In genomic region chr2:121717529-121717928, GRCh38 we compare ENCODE assay signal across 26 cellular contexts.
"Had no signal": no experiment of that assay in that cellular context is flagged by ENCODE, and none has a peak within 500 bp of the region (broad histone marks: within the 10 kb centered on the region; RNA-seq: fewer than 3 reads in every experiment).

No MANE protein-coding gene starts in this region.

- DNase-seq: hypothalamus; immature natural killer cell; kidney; left colon; left ventricle myocardium inferior; mesendoderm; naive B cell; natural killer cell; nephron progenitor cell; occipital lobe; stimulated activated CD4-positive, alpha-beta T cell treated with anti-CD3 and anti-CD28 coated beads, Interleukin-4, amount 100 ng/mL, for 24 hours; stimulated activated naive CD4-positive, alpha-beta T cell; uterus had no signal

- H3K9me3 Mint-ChIP-seq: immature natural killer cell; mesothelial cell of epicardium; naive B cell; natural killer cell; nephron progenitor cell; neural progenitor cell; stimulated activated effector memory CD8-positive, alpha-beta T cell treated with anti-CD3 and anti-CD28 coated beads, Interleukin-12 subunit alpha, Interleukin-12 subunit beta, amount 100 ng/mL, for 72 hours; stimulated activated naive CD8-positive, alpha-beta T cell treated with anti-CD3 and anti-CD28 coated beads, Interleukin-15, Interleukin-2, amounts not matched to agents 100 ng/mL and 50 ng/mL, for 24 hours; type B pancreatic cell had no signal

- H3K27me3 ChIP-seq: neural progenitor cell, neutrophil, right atrium auricular region, right lobe of liver, tibial nerve, uterus had no signal

- H3K36me3 Mint-ChIP-seq: mesothelial cell of epicardium; naive B cell; natural killer cell; neural progenitor cell; stimulated activated effector memory CD8-positive, alpha-beta T cell treated with anti-CD3 and anti-CD28 coated beads, Interleukin-12 subunit alpha, Interleukin-12 subunit beta, amount 100 ng/mL, for 72 hours; type B pancreatic cell had no signal

- H3K9ac ChIP-seq: neural progenitor cell, parathyroid adenoma had no signal

- H3K36me3 ChIP-seq: left ventricle myocardium inferior, neural progenitor cell, neutrophil, right atrium auricular region, right lobe of liver, tibial nerve, uterus had no signal

- H3K4me1 Mint-ChIP-seq: mesothelial cell of epicardium, neural progenitor cell had no signal

- H3K4me2 ChIP-seq: neural progenitor cell had no signal

- H3K9me3 ChIP-seq: left ventricle myocardium inferior, neutrophil, right atrium auricular region, right lobe of liver, tibial nerve, uterus had no signal

- H3K4me3 Mint-ChIP-seq: immature natural killer cell; mesothelial cell of epicardium; naive B cell; natural killer cell; nephron progenitor cell; neural progenitor cell; stimulated activated effector memory CD8-positive, alpha-beta T cell treated with anti-CD3 and anti-CD28 coated beads, Interleukin-12 subunit alpha, Interleukin-12 subunit beta, amount 100 ng/mL, for 72 hours; stimulated activated naive CD8-positive, alpha-beta T cell treated with anti-CD3 and anti-CD28 coated beads, Interleukin-15, Interleukin-2, amounts not matched to agents 100 ng/mL and 50 ng/mL, for 24 hours; type B pancreatic cell had no signal

- H2AFZ ChIP-seq: neural progenitor cell, parathyroid adenoma had no signal

- H3K4me1 ChIP-seq: neural progenitor cell, parathyroid adenoma, right atrium auricular region, uterus had no signal

- H3K27ac ChIP-seq: neural progenitor cell, neutrophil, parathyroid adenoma, right atrium auricular region, right lobe of liver, skin epidermis, tibial nerve, uterus had no signal

- H3K27me3 Mint-ChIP-seq: stimulated activated naive CD8-positive, alpha-beta T cell treated with anti-CD3 and anti-CD28 coated beads, Interleukin-15, Interleukin-2, amounts not matched to agents 100 ng/mL and 50 ng/mL, for 24 hours; type B pancreatic cell had no signal

- ATAC-seq: left colon; natural killer cell; right lobe of liver; stimulated activated effector memory CD8-positive, alpha-beta T cell treated with anti-CD3 and anti-CD28 coated beads, Interleukin-12 subunit alpha, Interleukin-12 subunit beta, amount 100 ng/mL, for 72 hours had no signal

- FAIRE-seq: islet of Langerhans, kidney had no signal

- H3K27ac Mint-ChIP-seq: mesothelial cell of epicardium; natural killer cell; nephron progenitor cell; neural progenitor cell; stimulated activated effector memory CD8-positive, alpha-beta T cell treated with anti-CD3 and anti-CD28 coated beads, Interleukin-12 subunit alpha, Interleukin-12 subunit beta, amount 100 ng/mL, for 72 hours; stimulated activated naive CD8-positive, alpha-beta T cell treated with anti-CD3 and anti-CD28 coated beads, Interleukin-15, Interleukin-2, amounts not matched to agents 100 ng/mL and 50 ng/mL, for 24 hours; type B pancreatic cell had no signal

- H3K4me3 ChIP-seq: left ventricle myocardium inferior, lung, neural progenitor cell, right atrium auricular region, right lobe of liver, skin epidermis, tibial nerve, uterus had no signal
